Comparison of ENCODE assay signal across 14 cellular contexts in genomic region chr5:157564149-157564711, GRCh38. TPM values are rescaled to one million over a fixed set of nuclear protein-coding genes. Genes with fewer than 3 reads are reported as not detected.
A peak's percentile ranks its signal among the peaks of the same experiment; 100 is the strongest.
DNase-seq lines count a peak whose midpoint lies in the region; ATAC-seq, FAIRE-seq and TF ChIP-seq lines count a peak whose summit lies in the region.
"Had no signal": no experiment of that assay in that cellular context is flagged by ENCODE, and none has a peak within 500 bp of the region (broad histone marks: within the 10 kb centered on the region; RNA-seq: fewer than 3 reads in every experiment).

No MANE protein-coding gene starts in this region.

- ATAC-seq in lower lobe of right lung, result no peak
- ATAC-seq: stimulated activated naive CD8-positive, alpha-beta T cell treated with anti-CD3 and anti-CD28 coated beads, Interleukin-15, Interleukin-2, amounts not matched to agents 100 U/mL and 50 U/mL, for 24 hours had no signal

- H3K27ac Mint-ChIP-seq in T-helper 2 cell treated with Interferon-gamma antibody and Interleukin-4, amounts not matched to agents 5 μg/mL and 100 μg/mL, for 36 hours, result no peak overlapping the region
- H3K27ac Mint-ChIP-seq in astrocyte (ENCODE audit: unreplicated experiment), result no peak overlapping the region

- intact Hi-C loops in lower lobe of right lung (cut with DNase I), result no loop called here
- intact Hi-C loops in thyroid gland (cut with DNase I), result no loop called here

- H3K36me3 Mint-ChIP-seq in T-helper 2 cell treated with Interferon-gamma antibody and Interleukin-4, amounts not matched to agents 5 μg/mL and 100 μg/mL, for 36 hours (ENCODE audit: low read depth), result peaks cover 88% of the 10 kb centered on the region
- H3K36me3 Mint-ChIP-seq in astrocyte (ENCODE audit: low read depth, unreplicated experiment), result peaks cover 55% of the 10 kb centered on the region

- no peaks in the 10 kb centered on the region for H3K9me3 Mint-ChIP-seq in T-helper 2 cell treated with Interferon-gamma antibody and Interleukin-4, amounts not matched to agents 5 μg/mL and 100 μg/mL, for 36 hours
- no peaks in the 10 kb centered on the region for H3K9me3 Mint-ChIP-seq in astrocyte (ENCODE audit: unreplicated experiment)

- peaks cover 72% of the 10 kb centered on the region for H4K20me1 ChIP-seq in astrocyte (ENCODE audit: insufficient read depth, low read length)

- FAIRE-seq in astrocyte (lab: Jason Lieb, UNC) (no peak), HTR-8/SVneo (lab: Jason Lieb, UNC) (no peak)
- FAIRE-seq: A549 had no signal

- peak overlapping the region; percentile 21 for H3K4me3 Mint-ChIP-seq in T-helper 2 cell treated with Interferon-gamma antibody and Interleukin-4, amounts not matched to agents 5 μg/mL and 100 μg/mL, for 36 hours
- H3K4me3 Mint-ChIP-seq in astrocyte (ENCODE audit: unreplicated experiment), result no peak overlapping the region

- H3K4me1 ChIP-seq in astrocyte (ENCODE audit: insufficient read depth, low read length) (peaks cover 58% of the 10 kb centered on the region), lower lobe of right lung (peaks cover 44% of the 10 kb centered on the region), thyroid gland (peaks cover 0 to 24% of the 10 kb centered on the region in 2 donors)

- peak overlapping the region; percentile 65 for H3K9ac ChIP-seq in astrocyte (ENCODE audit: low read length)

- no peaks in the 10 kb centered on the region for H3K27me3 Mint-ChIP-seq in T-helper 2 cell treated with Interferon-gamma antibody and Interleukin-4, amounts not matched to agents 5 μg/mL and 100 μg/mL, for 36 hours (ENCODE audit: low read depth)
- no peaks in the 10 kb centered on the region for H3K27me3 Mint-ChIP-seq in astrocyte (ENCODE audit: low read depth, unreplicated experiment)

- no peak for DNase-seq in T-helper 2 cell treated with Interferon-gamma antibody and Interleukin-4, amounts not matched to agents 5 μg/mL and 100 μg/mL, for 36 hours (ENCODE audit: low spot score)
- DNase-seq in T-helper 2 cell (no peak), astrocyte (ENCODE audit: low read depth) (no peak), lower lobe of right lung (no peak), thyroid gland (no peak), HTR-8/SVneo (ENCODE audit: insufficient read length, low spot score) (no peak), NCI-H446 (lab: John Stamatoyannopoulos, UW) (no peak), cerebellar cortex (ENCODE audit: low spot score) (no peak)
- DNase-seq: NCI-H510A; stimulated activated naive CD8-positive, alpha-beta T cell treated with anti-CD3 and anti-CD28 coated beads, Interleukin-15, Interleukin-2, amounts not matched to agents 100 U/mL and 50 U/mL, for 24 hours had no signal

- peak overlapping the region; percentile 53 for H3K4me2 ChIP-seq in astrocyte (ENCODE audit: low read length)
- H3K4me2 ChIP-seq: A549, hepatocyte had no signal

- no peak overlapping the region for H2AFZ ChIP-seq in astrocyte (ENCODE audit: low read depth, low read length)
- H2AFZ ChIP-seq: hepatocyte had no signal

- peaks cover 94% of the 10 kb centered on the region for H3K79me2 ChIP-seq in astrocyte (ENCODE audit: insufficient read depth, low read length)
- H3K79me2 ChIP-seq: hepatocyte had no signal

- 54 to 60% methylated on average over 10 of the region's 10 CpGs for WGBS in thyroid gland, 2 donors

- H3K4me3 ChIP-seq in astrocyte (ENCODE audit: insufficient read depth, low read depth, low read length), result no peak overlapping the region
- H3K4me3 ChIP-seq in lower lobe of right lung, result no peak overlapping the region
- no peak overlapping the region for H3K4me3 ChIP-seq in thyroid gland (replicated peaks in 1 of 3)
- H3K4me3 ChIP-seq: A549, hepatocyte had no signal

- H3K27ac ChIP-seq in astrocyte (ENCODE audit: low read depth, low read length) (peak overlapping the region; percentile 84), lower lobe of right lung (peak overlapping the region; percentile 56), thyroid gland (peak overlapping the region in 2 of 3 donors; percentile 8 to 24)
- H3K27ac ChIP-seq: hepatocyte, HL-60, VCaP had no signal

- TF ChIP-seq CTCF in astrocyte (IDR thresholded peaks at IDR 0.05; ENCODE audit: insufficient read depth, low read depth, low read length), result peak; percentile 17
- TF ChIP-seq CTCF in lower lobe of right lung (IDR thresholded peaks at IDR 0.05), result peak; percentile 24
- TF ChIP-seq CTCF in thyroid gland (IDR thresholded peaks at IDR 0.05), result peak in 1 of 6 experiments; percentile 7

- H3K4me1 Mint-ChIP-seq in T-helper 2 cell treated with Interferon-gamma antibody and Interleukin-4, amounts not matched to agents 5 μg/mL and 100 μg/mL, for 36 hours (ENCODE audit: low read depth), result peaks cover 61% of the 10 kb centered on the region
- H3K4me1 Mint-ChIP-seq in astrocyte (ENCODE audit: low read depth, unreplicated experiment), result peaks cover 36% of the 10 kb centered on the region

- TF ChIP-seq POLR2A in thyroid gland (IDR thresholded peaks at IDR 0.05), result no peak

- H3K36me3 ChIP-seq in astrocyte (ENCODE audit: insufficient read depth, low read length), result peaks cover 67% of the 10 kb centered on the region
- H3K36me3 ChIP-seq in lower lobe of right lung, result peaks cover 4% of the 10 kb centered on the region
- H3K36me3 ChIP-seq in thyroid gland, result no peaks in the 10 kb centered on the region

- H3K9me3 ChIP-seq in astrocyte (ENCODE audit: insufficient read depth, low read depth, low read length), result no peaks in the 10 kb centered on the region
- no peaks in the 10 kb centered on the region for H3K9me3 ChIP-seq in lower lobe of right lung
- no peaks in the 10 kb centered on the region for H3K9me3 ChIP-seq in thyroid gland
- H3K9me3 ChIP-seq: A549 had no signal

- H3K27me3 ChIP-seq in astrocyte (ENCODE audit: insufficient read depth, low read length) (no peaks in the 10 kb centered on the region), lower lobe of right lung (ENCODE audit: low read depth) (no peaks in the 10 kb centered on the region), thyroid gland (no peaks in the 10 kb centered on the region)
- H3K27me3 ChIP-seq: hepatocyte had no signal

RNA-seq across cellular contexts. Expression of gene ADAM19, which starts 11.3 kb away (rescaled TPM):
- total RNA-seq in astrocyte (316 and 332 TPM in 2 replicates), lower lobe of right lung (12.0 TPM), thyroid gland (10 to 100 TPM in 2 of 4 donors, 1 to 10 TPM in 2; 6.4 to 15.2 (median 10.0) TPM)

Comparison
In these comparisons a context has a peak if more than half of its experiments do, and no peak if none do; other contexts are left out.
1. H3K27ac ChIP-seq: peak in every context shown above with its lines; median percentile 84 in astrocyte; 56 in lower lobe of right lung; 16 in thyroid gland.
2. RNA of gene ADAM19, which starts 11.3 kb away (total RNA-seq): 316 to 332 TPM in astrocyte; 12.0 TPM in lower lobe of right lung (single experiment) and 6.4 to 15.2 TPM in thyroid gland; every median in the first group is over 10 times any median in the second.